8 cellular contexts compared by ENCODE assay signal in genomic region chrX:120560405-120560841, GRCh38. TPM values are rescaled to one million over a fixed set of nuclear protein-coding genes. Genes with fewer than 3 reads are reported as not detected.
DNase-seq lines count a peak whose midpoint lies in the region; ATAC-seq and TF ChIP-seq lines count a peak whose summit lies in the region.

No MANE protein-coding gene starts in this region.

- in situ Hi-C loops in KBM-7 (cut with MboI; ENCODE audit: low pct_unique_long_range_greater_than_20kb, low sequenced_read_pairs), result no loop called here

- no peaks in the 10 kb centered on the region for H3K9me3 ChIP-seq in lung (ENCODE audit: control insufficient read depth in 2 of 2, insufficient read depth in 1 of 2, low read length in 1 of 2)

- H3K4me3 ChIP-seq in coronary artery, result peak overlapping the region; percentile 81
- H3K4me3 ChIP-seq in lung, result peak overlapping the region; percentile 69

- peak overlapping the region; percentile 95 to 97 for H3K27ac ChIP-seq in coronary artery
- H3K27ac ChIP-seq in lung (ENCODE audit: low read depth in 1 of 2, low read length in 1 of 2), result peak overlapping the region; percentile 98

- ATAC-seq in GM19372 (IDR thresholded peaks at IDR 0.05; ENCODE audit: low read depth, unreplicated experiment), result peak; percentile 27
- ATAC-seq in HG03565 (IDR thresholded peaks at IDR 0.05; ENCODE audit: unreplicated experiment), result peak; percentile 30
- peak; percentile 46 to 52 for ATAC-seq in activated CD4-positive, CD25-positive, alpha-beta regulatory T cell treated with anti-CD3 and anti-CD28 coated beads, Interleukin-2, amount 50 U/mL, for 24 hours
- no peak for ATAC-seq in lung (ENCODE audit: insufficient read depth, low FRiP score)

- H3K36me3 ChIP-seq in lung (ENCODE audit: control insufficient read depth in 2 of 2, insufficient read depth in 2 of 2, low read length in 2 of 2), result no peaks in the 10 kb centered on the region

- no peaks in the 10 kb centered on the region for H3K4me1 ChIP-seq in lung (ENCODE audit: control insufficient read depth in 2 of 2, insufficient read depth in 2 of 2, low read length in 2 of 2)

- DNase-seq in AG09319 (ENCODE audit: extremely low read depth, low read depth) (peak; percentile 10), coronary artery (ENCODE audit: low spot score) (peak; percentile 74), lung (ENCODE audit: low spot score) (peak; percentile 29), KBM-7 (no peak)
- peak; percentile 9 for DNase-seq in stimulated activated CD8-positive, alpha-beta memory T cell treated with anti-CD3 and anti-CD28 coated beads, Interleukin-4, amount 100 ng/mL, for 24 hours (ENCODE audit: low read depth)

- TF ChIP-seq CTCF in AG09319 (IDR thresholded peaks at IDR 0.05; ENCODE audit: low read depth, low read length) (no peak), coronary artery (IDR thresholded peaks at IDR 0.05) (no peak), lung (IDR thresholded peaks at IDR 0.05; ENCODE audit: control extremely low read depth, extremely low read depth) (no peak)

- H3K27me3 ChIP-seq in lung (ENCODE audit: control insufficient read depth, insufficient read depth), result no peaks in the 10 kb centered on the region

- WGBS in lung, 2 donors, result 0 to 29% methylated on average over 8 to 10 of the region's 10 CpGs

RNA-seq across cellular contexts. Expression of gene CUL4B, which starts 0.3 kb away (rescaled TPM):
- 10 to 100 TPM; 32.2 to 61.2 TPM for total RNA-seq in lung
- polyA plus RNA-seq in lung, result 10 to 100 TPM; 15.2 to 16.4 TPM

RNA-seq across cellular contexts. Expression of gene MCTS1, which starts 43.5 kb away (rescaled TPM):
- total RNA-seq in lung, result 10 to 100 TPM; 22.6 to 35.4 TPM
- polyA plus RNA-seq in lung, result 10 to 100 TPM; 42.2 to 43.2 TPM
